Comparison of ENCODE assay signal across 21 cellular contexts in the genomic region with DNA sequence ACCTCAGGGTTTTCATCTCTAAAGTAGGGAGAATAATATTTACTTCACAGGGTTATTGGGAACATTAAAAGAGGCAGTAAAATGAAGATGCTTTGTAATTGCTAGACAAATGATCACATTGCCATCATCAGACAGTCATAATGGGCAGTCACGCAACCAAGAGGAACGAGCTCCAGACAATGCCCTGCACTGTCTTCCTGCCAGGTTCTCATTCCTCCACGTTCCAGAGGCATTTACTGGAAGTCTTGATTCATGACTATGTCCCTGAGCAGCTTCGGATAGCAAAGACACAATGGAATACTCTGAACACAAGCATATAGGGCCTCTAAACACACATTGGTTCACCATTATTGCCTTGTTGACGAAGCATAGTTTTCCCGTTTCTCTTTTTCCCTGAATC.
DNase-seq lines count a peak whose midpoint lies in the region; ATAC-seq and TF ChIP-seq lines count a peak whose summit lies in the region.
"Had no signal": no experiment of that assay in that cellular context is flagged by ENCODE, and none has a peak within 500 bp of the region (broad histone marks: within the 10 kb centered on the region; RNA-seq: fewer than 3 reads in every experiment).

No MANE protein-coding gene starts in this region.

- no peaks in the 10 kb centered on the region for H3K4me1 ChIP-seq in ovary (ENCODE audit: insufficient read depth)
- H3K4me1 ChIP-seq: lower lobe of right lung, right lobe of liver, upper lobe of right lung had no signal

- H3K9me3 Mint-ChIP-seq in glutamatergic neuron (ENCODE audit: unreplicated experiment), result peaks cover 7% of the 10 kb centered on the region
- H3K9me3 Mint-ChIP-seq: activated naive CD4-positive, alpha-beta T cell treated with anti-CD3 and anti-CD28 coated beads for 36 hours; H9; stimulated activated naive CD8-positive, alpha-beta T cell treated with anti-CD3 and anti-CD28 coated beads, Interleukin-15, Interleukin-2, amounts not matched to agents 100 ng/mL and 50 ng/mL, for 24 hours had no signal

- no peak overlapping the region for H3K4me3 Mint-ChIP-seq in glutamatergic neuron (ENCODE audit: unreplicated experiment)
- H3K4me3 Mint-ChIP-seq: activated naive CD4-positive, alpha-beta T cell treated with anti-CD3 and anti-CD28 coated beads for 36 hours; H9; stimulated activated naive CD8-positive, alpha-beta T cell treated with anti-CD3 and anti-CD28 coated beads, Interleukin-15, Interleukin-2, amounts not matched to agents 100 ng/mL and 50 ng/mL, for 24 hours had no signal

- intact Hi-C loops in ovary (cut with DNase I), result no loop called here

- no peak overlapping the region for H3K27ac ChIP-seq in ovary
- H3K27ac ChIP-seq: KMS-11, lower lobe of right lung, right lobe of liver, upper lobe of right lung had no signal

- no peaks in the 10 kb centered on the region for H3K9me3 ChIP-seq in ovary
- H3K9me3 ChIP-seq: lower lobe of right lung, right lobe of liver, upper lobe of right lung had no signal

- H3K27me3 ChIP-seq in ovary, result no peaks in the 10 kb centered on the region
- H3K27me3 ChIP-seq: right lobe of liver, upper lobe of right lung had no signal

- H3K4me1 Mint-ChIP-seq in glutamatergic neuron (ENCODE audit: low read depth, unreplicated experiment), result peaks cover 41% of the 10 kb centered on the region

- H3K4me3 ChIP-seq in ovary, result no peak overlapping the region
- H3K4me3 ChIP-seq: lower lobe of right lung, right lobe of liver, upper lobe of right lung had no signal

- H3K36me3 Mint-ChIP-seq in glutamatergic neuron (ENCODE audit: unreplicated experiment), result no peaks in the 10 kb centered on the region

- H3K27me3 Mint-ChIP-seq in glutamatergic neuron (ENCODE audit: unreplicated experiment), result peaks cover 3% of the 10 kb centered on the region

- no peak for TF ChIP-seq CTCF in ovary (IDR thresholded peaks at IDR 0.05)
- no peak for TF ChIP-seq CTCF in glutamatergic neuron (IDR thresholded peaks at IDR 0.05; ENCODE audit: partially characterized antibody, unreplicated experiment)

- H3K27ac Mint-ChIP-seq in glutamatergic neuron (ENCODE audit: unreplicated experiment), result no peak overlapping the region
- H3K27ac Mint-ChIP-seq: activated naive CD4-positive, alpha-beta T cell treated with anti-CD3 and anti-CD28 coated beads for 36 hours; stimulated activated naive CD8-positive, alpha-beta T cell treated with anti-CD3 and anti-CD28 coated beads, Interleukin-15, Interleukin-2, amounts not matched to agents 100 ng/mL and 50 ng/mL, for 24 hours had no signal

- WGBS in ovary, 3 donors, result 47 to 55% (median 55%) methylated on average over 6 of the region's 6 CpGs

- no peak for TF ChIP-seq EP300 in ovary (IDR thresholded peaks at IDR 0.05)

- ATAC-seq in activated CD4-positive, CD25-positive, alpha-beta regulatory T cell treated with anti-CD3 and anti-CD28 coated beads, Interleukin-2, amount 50 U/mL, for 24 hours, result no peak
- ATAC-seq: lower lobe of right lung, right lobe of liver, upper lobe of right lung had no signal

- TF ChIP-seq POLR2A in ovary (IDR thresholded peaks at IDR 0.05), result no peak

- no peaks in the 10 kb centered on the region for H3K36me3 ChIP-seq in ovary
- H3K36me3 ChIP-seq: lower lobe of right lung, right lobe of liver, upper lobe of right lung had no signal

- DNase-seq in AG20443 (ENCODE audit: low spot score) (peak; percentile 72), NCI-H446 treated with DMSO at 0.1 percent for 48 hours (lab: John Stamatoyannopoulos, UW) (peak; percentile 51), astrocyte of the hippocampus (ENCODE audit: low read depth, low spot score) (peak; percentile 83), islet precursor cell (peak; percentile 81), HUDEP-2 (lab: John Stamatoyannopoulos, UW; ENCODE audit: unreplicated experiment in 76 of 76) (no peak), ovary (no peak), glutamatergic neuron (no peak)
- DNase-seq: activated CD4-positive, alpha-beta T cell treated with anti-CD3 and anti-CD28 coated beads, Interleukin-2, amount 50 U/mL, for 48 hours; activated naive CD4-positive, alpha-beta T cell treated with anti-CD3 and anti-CD28 coated beads for 36 hours; AML-193; H9; lower lobe of right lung; NK-92 treated with Interleukin-12 subunit alpha and Interleukin-12 subunit beta, amount 100 ng/mL, for 24 hours; occipital lobe; right lobe of liver; RPMI8226; stimulated activated CD4-positive, alpha-beta T cell treated with anti-CD3 and anti-CD28 coated beads, Interleukin-2, amount 100 ng/mL, for 24 hours; upper lobe of right lung had no signal

Comparison
In these comparisons a context has a peak if more than half of its experiments do, and no peak if none do; other contexts are left out.
1. DNase-seq: peak in AG20443 (single experiment), NCI-H446 treated with DMSO at 0.1 percent for 48 hours (single experiment), astrocyte of the hippocampus (single experiment) and islet precursor cell (single experiment); none in HUDEP-2 (0 of 76), ovary (0 of 5) and glutamatergic neuron (single experiment).